In the genomic region with DNA sequence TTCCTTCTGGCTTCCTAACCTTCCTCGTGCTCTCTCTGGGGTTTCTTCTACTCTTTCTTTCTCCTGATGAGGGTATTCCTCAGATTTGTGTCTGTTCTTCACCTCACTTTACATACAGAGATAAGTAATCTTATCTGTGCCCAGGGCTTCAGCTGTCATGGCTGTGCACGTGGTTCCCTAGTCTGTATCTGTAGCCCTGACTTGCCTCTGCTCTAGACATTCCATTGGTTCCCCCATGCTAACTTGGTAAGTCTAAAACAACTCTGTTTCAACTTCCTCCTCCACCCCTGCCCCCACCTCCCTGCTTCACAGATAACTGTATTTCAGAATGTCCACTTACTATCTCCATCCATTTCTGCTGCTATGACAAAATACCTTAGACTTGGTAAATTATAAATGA, we compare ENCODE assay signal across 13 cellular contexts. TPM values are rescaled to one million over a fixed set of nuclear protein-coding genes. Genes with fewer than 3 reads are reported as not detected.
DNase-seq lines count a peak whose midpoint lies in the region; ATAC-seq and TF ChIP-seq lines count a peak whose summit lies in the region.
"Had no signal": no experiment of that assay in that cellular context is flagged by ENCODE, and none has a peak within 500 bp of the region (broad histone marks: within the 10 kb centered on the region; RNA-seq: fewer than 3 reads in every experiment).

No MANE protein-coding gene starts in this region.

- no peak overlapping the region for H3K4me3 Mint-ChIP-seq in activated CD8-positive, alpha-beta memory T cell treated with anti-CD3 and anti-CD28 coated beads, Interleukin-2, amount 10 ng/mL, durations not matched to agents 7 days and 5 days
- peak overlapping the region; percentile 51 for H3K4me3 Mint-ChIP-seq in activated naive CD8-positive, alpha-beta T cell
- H3K4me3 Mint-ChIP-seq in nephron progenitor cell, result no peak overlapping the region

- TF ChIP-seq POLR2A in thyroid gland (IDR thresholded peaks at IDR 0.05), result no peak

- peak overlapping the region; percentile 14 for H3K27ac Mint-ChIP-seq in activated CD8-positive, alpha-beta memory T cell treated with anti-CD3 and anti-CD28 coated beads, Interleukin-2, amount 10 ng/mL, durations not matched to agents 7 days and 5 days
- H3K27ac Mint-ChIP-seq in activated naive CD8-positive, alpha-beta T cell, result peak overlapping the region; percentile 91
- H3K27ac Mint-ChIP-seq in nephron progenitor cell, result peak overlapping the region; percentile 55

- H3K27me3 ChIP-seq in thyroid gland, result no peaks in the 10 kb centered on the region
- H3K27me3 ChIP-seq: MG63 had no signal

- H3K4me1 Mint-ChIP-seq in activated CD8-positive, alpha-beta memory T cell treated with anti-CD3 and anti-CD28 coated beads, Interleukin-2, amount 10 ng/mL, durations not matched to agents 7 days and 5 days, result peaks cover 29% of the 10 kb centered on the region
- peaks cover 58% of the 10 kb centered on the region for H3K4me1 Mint-ChIP-seq in activated naive CD8-positive, alpha-beta T cell (ENCODE audit: low read depth)
- H3K4me1 Mint-ChIP-seq in nephron progenitor cell, result peaks cover 22% of the 10 kb centered on the region

- no peaks in the 10 kb centered on the region for H3K9me3 Mint-ChIP-seq in activated CD8-positive, alpha-beta memory T cell treated with anti-CD3 and anti-CD28 coated beads, Interleukin-2, amount 10 ng/mL, durations not matched to agents 7 days and 5 days (ENCODE audit: low read depth)
- H3K9me3 Mint-ChIP-seq in activated naive CD8-positive, alpha-beta T cell (ENCODE audit: low read depth), result no peaks in the 10 kb centered on the region
- peaks cover 4% of the 10 kb centered on the region for H3K9me3 Mint-ChIP-seq in nephron progenitor cell

- H3K27ac ChIP-seq in thyroid gland, result no peak overlapping the region

- H3K4me1 ChIP-seq in thyroid gland, result peaks cover 14 to 24% of the 10 kb centered on the region in 2 donors

- DNase-seq in activated CD8-positive, alpha-beta memory T cell treated with anti-CD3 and anti-CD28 coated beads, Interleukin-2, amount 10 ng/mL, durations not matched to agents 7 days and 5 days, result no peak
- no peak for DNase-seq in activated CD8-positive, alpha-beta memory T cell treated with anti-CD3 and anti-CD28 coated beads for 24 hours
- DNase-seq in MV-4-11 (lab: John Stamatoyannopoulos, UW) (peak; percentile 69), nephron progenitor cell (no peak), LoVo (ENCODE audit: low spot score) (no peak), thyroid gland (no peak)
- no peak for DNase-seq in stimulated activated CD8-positive, alpha-beta memory T cell treated with anti-CD3 and anti-CD28 coated beads, Interleukin-4, amount 100 ng/mL, for 48 hours
- DNase-seq: aorta; DMS79; effector memory CD4-positive, alpha-beta T cell; foreskin melanocyte; MG63 had no signal

- TF ChIP-seq CTCF in nephron progenitor cell (IDR thresholded peaks at IDR 0.05), result no peak
- no peak for TF ChIP-seq CTCF in thyroid gland (IDR thresholded peaks at IDR 0.05)

- no peaks in the 10 kb centered on the region for H3K27me3 Mint-ChIP-seq in activated CD8-positive, alpha-beta memory T cell treated with anti-CD3 and anti-CD28 coated beads, Interleukin-2, amount 10 ng/mL, durations not matched to agents 7 days and 5 days
- no peaks in the 10 kb centered on the region for H3K27me3 Mint-ChIP-seq in activated naive CD8-positive, alpha-beta T cell
- peaks cover under 1% of the 10 kb centered on the region for H3K27me3 Mint-ChIP-seq in nephron progenitor cell (ENCODE audit: low read depth, poor library complexity)

- no peak for ATAC-seq in activated CD8-positive, alpha-beta memory T cell treated with anti-CD3 and anti-CD28 coated beads, Interleukin-2, amount 10 ng/mL, durations not matched to agents 7 days and 5 days

- intact Hi-C loops in thyroid gland (cut with DNase I), result no loop called here

- peaks cover 14% of the 10 kb centered on the region for H3K36me3 Mint-ChIP-seq in activated CD8-positive, alpha-beta memory T cell treated with anti-CD3 and anti-CD28 coated beads, Interleukin-2, amount 10 ng/mL, durations not matched to agents 7 days and 5 days
- peaks cover 2% of the 10 kb centered on the region for H3K36me3 Mint-ChIP-seq in activated naive CD8-positive, alpha-beta T cell
- H3K36me3 Mint-ChIP-seq in nephron progenitor cell (ENCODE audit: low read depth), result peaks cover 23% of the 10 kb centered on the region

- CTCF ChIA-PET in activated CD8-positive, alpha-beta memory T cell treated with anti-CD3 and anti-CD28 coated beads, Interleukin-2, amount 10 ng/mL, durations not matched to agents 7 days and 5 days (lab: Charles Lee), result interaction anchor here (3.0 kb wide), 1 partner anchor 10 kb away, joined by 14 read pairs; a partner anchor contains a TSS

- H3K4me3 ChIP-seq in thyroid gland (replicated peaks in 1 of 3), result no peak overlapping the region
- H3K4me3 ChIP-seq: MG63 had no signal

- H3K36me3 ChIP-seq in thyroid gland, result no peaks in the 10 kb centered on the region
- H3K36me3 ChIP-seq: MG63 had no signal

- 88 to 97% methylated on average over 2 of the region's 2 CpGs for WGBS in thyroid gland, 2 donors

- no peaks in the 10 kb centered on the region for H3K9me3 ChIP-seq in thyroid gland
- H3K9me3 ChIP-seq: MG63 had no signal

RNA-seq across cellular contexts. Expression of a gene that starts 10.8 kb away (rescaled TPM):
- total RNA-seq in activated CD8-positive, alpha-beta memory T cell treated with anti-CD3 and anti-CD28 coated beads, Interleukin-2, amount 10 ng/mL, durations not matched to agents 7 days and 5 days, result 10 to 100 TPM; 14.7 to 14.8 TPM
- 10 to 100 TPM; 27.7 to 45.7 (median 32.4) TPM for total RNA-seq in thyroid gland

Comparison
In these comparisons a context has a peak if more than half of its experiments do, and no peak if none do; other contexts are left out.
1. H3K27ac Mint-ChIP-seq: peak in every context shown above with its lines; median percentile 91 in activated naive CD8-positive, alpha-beta T cell; 55 in nephron progenitor cell; 14 in activated CD8-positive, alpha-beta memory T cell treated with anti-CD3 and anti-CD28 coated beads, Interleukin-2, amount 10 ng/mL, durations not matched to agents 7 days and 5 days.